Comparison of ENCODE assay signal across 1 cellular context in genomic region chr16:54193013-54193655, GRCh38.
TF ChIP-seq lines count a peak whose summit lies in the region.

No MANE protein-coding gene starts in this region.

TF ChIP-seq in IMR-90, 13 proteins besides CTCF, POLR2A, EP300 and RAD21:
- TF ChIP-seq, protein P1, sequence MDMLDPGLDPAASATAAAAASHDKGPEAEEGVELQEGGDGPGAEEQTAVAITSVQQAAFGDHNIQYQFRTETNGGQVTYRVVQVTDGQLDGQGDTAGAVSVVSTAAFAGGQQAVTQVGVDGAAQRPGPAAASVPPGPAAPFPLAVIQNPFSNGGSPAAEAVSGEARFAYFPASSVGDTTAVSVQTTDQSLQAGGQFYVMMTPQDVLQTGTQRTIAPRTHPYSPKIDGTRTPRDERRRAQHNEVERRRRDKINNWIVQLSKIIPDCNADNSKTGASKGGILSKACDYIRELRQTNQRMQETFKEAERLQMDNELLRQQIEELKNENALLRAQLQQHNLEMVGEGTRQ (IDR thresholded peaks at IDR 0.05; ENCODE audit: low read depth, low read length), result no peak
- TF ChIP-seq RCOR1 (IDR thresholded peaks at IDR 0.05; ENCODE audit: insufficient replicate concordance, low read length) (no peak), BHLHE40 (IDR thresholded peaks at IDR 0.05; ENCODE audit: low read depth, low read length) (no peak), ELK1 (IDR thresholded peaks at IDR 0.05; ENCODE audit: borderline replicate concordance, low read depth, low read length) (no peak), FOS (IDR thresholded peaks at IDR 0.05; ENCODE audit: low read depth, low read length) (no peak), CEBPB (IDR thresholded peaks at IDR 0.05; ENCODE audit: low read depth, low read length) (no peak), NFE2L2 (IDR thresholded peaks at IDR 0.05; ENCODE audit: low read depth, low read length) (no peak), MAFK (IDR thresholded peaks at IDR 0.05; ENCODE audit: low read depth, low read length) (no peak), MXI1 (IDR thresholded peaks at IDR 0.05; ENCODE audit: borderline replicate concordance, low read depth, low read length) (no peak), SMC3 (IDR thresholded peaks at IDR 0.05; ENCODE audit: low read depth, low read length) (no peak), MAZ (IDR thresholded peaks at IDR 0.05; ENCODE audit: borderline replicate concordance, low read depth, low read length) (no peak), RFX5 (IDR thresholded peaks at IDR 0.05; ENCODE audit: low read depth, low read length) (no peak), CHD1 (IDR thresholded peaks at IDR 0.05; ENCODE audit: low read depth, low read length) (no peak)
